ENCODE assay signal across 9 cellular contexts in the genomic region with DNA sequence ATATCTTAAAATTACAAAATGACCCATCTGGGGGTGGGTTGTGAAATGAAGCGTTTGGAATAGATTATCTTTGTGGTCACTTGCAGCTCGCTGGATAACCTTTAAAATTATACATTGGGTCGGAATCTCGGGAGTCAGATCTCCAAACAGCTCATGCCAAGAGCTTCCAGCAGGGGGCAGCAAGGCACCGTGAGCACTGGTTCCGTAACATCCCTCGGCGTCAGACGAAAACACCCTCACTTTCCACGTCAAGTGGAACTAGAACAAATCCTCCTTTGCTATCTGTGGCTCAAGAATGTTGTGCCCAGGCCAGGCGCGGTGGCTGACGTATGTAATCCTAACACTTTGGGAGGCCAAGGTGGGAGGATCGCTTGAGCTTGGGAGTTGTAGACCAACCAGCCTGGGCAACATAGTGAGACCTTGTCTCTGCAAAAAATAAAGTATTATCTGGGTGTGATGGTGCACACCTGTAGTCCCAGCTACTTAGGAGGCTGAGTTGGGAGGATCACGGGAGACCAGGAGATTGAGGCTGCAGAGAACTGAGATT. TPM values are rescaled to one million over a fixed set of nuclear protein-coding genes. Genes with fewer than 3 reads are reported as not detected.
DNase-seq lines count a peak whose midpoint lies in the region; ATAC-seq and TF ChIP-seq lines count a peak whose summit lies in the region.
"Had no signal": no experiment of that assay in that cellular context is flagged by ENCODE, and none has a peak within 500 bp of the region (broad histone marks: within the 10 kb centered on the region; RNA-seq: fewer than 3 reads in every experiment).

No MANE protein-coding gene starts in this region.

- peaks cover 3 to 9% (median 4%) of the 10 kb centered on the region in 4 donors for H3K4me1 Mint-ChIP-seq in CD4-positive, alpha-beta memory T cell
- peaks cover 5% of the 10 kb centered on the region for H3K4me1 Mint-ChIP-seq in central memory CD8-positive, alpha-beta T cell

- no peaks in the 10 kb centered on the region for H3K27me3 Mint-ChIP-seq in CD4-positive, alpha-beta memory T cell
- H3K27me3 Mint-ChIP-seq in central memory CD8-positive, alpha-beta T cell, result no peaks in the 10 kb centered on the region

- peak; percentile 67 for ATAC-seq in central memory CD8-positive, alpha-beta T cell (replicated peaks; ENCODE audit: extremely low read depth, poor library complexity, severe bottlenecking)
- ATAC-seq in left colon, result peak; percentile 92

- H3K4me1 ChIP-seq in CD4-positive, alpha-beta memory T cell (ENCODE audit: insufficient read depth, low read length), result peaks cover 5% of the 10 kb centered on the region
- no peaks in the 10 kb centered on the region for H3K4me1 ChIP-seq in HEK293 (ENCODE audit: control insufficient read depth, insufficient read depth, low read length)

- H3K9me3 ChIP-seq in CD4-positive, alpha-beta memory T cell (ENCODE audit: control insufficient read depth in 1 of 2, low read length in 2 of 2), result no peaks in the 10 kb centered on the region
- H3K9me3 ChIP-seq in HEK293 (ENCODE audit: control insufficient read depth, insufficient read depth, low read depth, low read length), result no peaks in the 10 kb centered on the region

- H3K27ac ChIP-seq in CD4-positive, alpha-beta memory T cell (ENCODE audit: low read depth, low read length), result no peak overlapping the region
- H3K27ac ChIP-seq in HEK293 (ENCODE audit: extremely low read depth, low read depth, low read length), result no peak overlapping the region

- H3K4me3 ChIP-seq in CD4-positive, alpha-beta memory T cell (ENCODE audit: low read length in 2 of 2), result no peak overlapping the region
- no peak overlapping the region for H3K4me3 ChIP-seq in HEK293 (ENCODE audit: low read depth, low read length)

- H3K36me3 Mint-ChIP-seq in CD4-positive, alpha-beta memory T cell, result no peaks in the 10 kb centered on the region
- H3K36me3 Mint-ChIP-seq in central memory CD8-positive, alpha-beta T cell (ENCODE audit: insufficient read depth), result no peaks in the 10 kb centered on the region
- H3K36me3 Mint-ChIP-seq: IgD-negative memory B cell had no signal

- POLR2A ChIA-PET in CD4-positive, alpha-beta memory T cell (lab: Charles Lee; ENCODE audit: partially characterized antibody), result interaction anchor here (2.5 kb wide), 1 partner anchor 140 kb away, joined by 20 read pairs; no protein-coding TSS in a partner anchor
- POLR2A ChIA-PET in HEK293 (lab: Yijun Ruan, JAX), result interaction anchor here (0.6 to 1.8 kb wide), 4 partner anchors 10 to 1319 kb away, joined by 3 to 5 read pairs (median 4); no protein-coding TSS in a partner anchor

- TF ChIP-seq CTCF in HEK293 (tag by site-specific recombination; IDR thresholded peaks at IDR 0.05), result peak; percentile 75

- intact Hi-C loops in CD4-positive, alpha-beta memory T cell (cut with micrococcal nuclease), result loop anchor here (1.0 to 10.0 kb wide), 5 partner anchors 140 to 824 kb away; no protein-coding TSS in a partner anchor
- intact Hi-C loops in left colon (cut with DNase I, micrococcal nuclease), result loop anchor here in 1 of 2 donors (2.0 kb wide), 1 partner anchor 139 kb away; no protein-coding TSS in a partner anchor

- H3K27me3 ChIP-seq in CD4-positive, alpha-beta memory T cell (ENCODE audit: insufficient read depth, low read length), result no peaks in the 10 kb centered on the region

- no peaks in the 10 kb centered on the region for H3K36me3 ChIP-seq in CD4-positive, alpha-beta memory T cell (ENCODE audit: insufficient read depth, low read length)
- H3K36me3 ChIP-seq in HEK293 (ENCODE audit: control insufficient read depth in 2 of 2, insufficient read depth in 1 of 2, low read length in 2 of 2), result peaks cover 0 to 32% of the 10 kb centered on the region in 2 experiments; a peak in 1 of 3 replicates

- peak; percentile 64 to 74 (median 69) for DNase-seq in CD4-positive, alpha-beta memory T cell
- DNase-seq in NCI-H446 (lab: John Stamatoyannopoulos, UW) (peak; percentile 76 to 89), left colon (peak; percentile 71 to 92), GF-D8 (lab: John Stamatoyannopoulos, UW) (no peak)
- DNase-seq in activated CD4-positive, alpha-beta T cell treated with anti-CD3 and anti-CD28 coated beads for 1 hour, result peak; percentile 66
- peak; percentile 56 to 76 for DNase-seq in central memory CD8-positive, alpha-beta T cell (ENCODE audit: low spot score in 2 of 2)
- DNase-seq in stimulated activated CD4-positive, alpha-beta T cell treated with anti-CD3 and anti-CD28 coated beads, Interleukin-1b, Interleukin-23, amount 100 ng/mL, for 48 hours, result peak; percentile 71

- CTCF ChIA-PET in CD4-positive, alpha-beta memory T cell (lab: Charles Lee; ENCODE audit: partially characterized antibody), result interaction anchor here (0.7 to 8.9 kb wide), 37 partner anchors 10 to 824 kb away, joined by 3 to 291 read pairs (median 4); no protein-coding TSS in a partner anchor
- CTCF ChIA-PET in HEK293 (lab: Yijun Ruan, JAX), result interaction anchor here (0.5 to 10.8 kb wide), 33 partner anchors 10 to 829 kb away, joined by 3 to 201 read pairs (median 3); partner anchors contain the start of gene ITGB5

- peak overlapping the region in 3 of 7 donors; percentile 32 to 66 (median 62) for H3K27ac Mint-ChIP-seq in CD4-positive, alpha-beta memory T cell
- H3K27ac Mint-ChIP-seq in central memory CD8-positive, alpha-beta T cell (ENCODE audit: low read depth), result peak overlapping the region; percentile 19
- H3K27ac Mint-ChIP-seq: IgD-negative memory B cell had no signal

- H3K9me3 Mint-ChIP-seq in CD4-positive, alpha-beta memory T cell, result no peaks in the 10 kb centered on the region
- no peaks in the 10 kb centered on the region for H3K9me3 Mint-ChIP-seq in central memory CD8-positive, alpha-beta T cell
- H3K9me3 Mint-ChIP-seq: IgD-negative memory B cell had no signal

- peak overlapping the region in 7 of 8 donors; percentile 44 to 84 (median 73) for H3K4me3 Mint-ChIP-seq in CD4-positive, alpha-beta memory T cell
- peak overlapping the region; percentile 46 for H3K4me3 Mint-ChIP-seq in central memory CD8-positive, alpha-beta T cell

TF ChIP-seq in HEK293, 187 proteins besides CTCF, POLR2A, EP300 and RAD21 (continues in another document):
- no peak for TF ChIP-seq ZNF791 (tag by site-specific recombination; IDR thresholded peaks at IDR 0.05)
- 0 out of 2 replicates have a peak, but pooled peaks have one; percentile 27 for TF ChIP-seq ZNF660 (tag by site-specific recombination; IDR thresholded peaks at IDR 0.05)
- no peak for TF ChIP-seq ZNF548 (tag by site-specific recombination; IDR thresholded peaks at IDR 0.05)
- TF ChIP-seq ZNF626 (tag by site-specific recombination; IDR thresholded peaks at IDR 0.05), result no peak
- peak; percentile 78 for TF ChIP-seq ZNF654 (tag by site-specific recombination; IDR thresholded peaks at IDR 0.05; ENCODE audit: low read depth)
- no peak for TF ChIP-seq ZNF558 (tag by site-specific recombination; IDR thresholded peaks at IDR 0.05)
- TF ChIP-seq ZNF280D (tag by site-specific recombination; IDR thresholded peaks at IDR 0.05), result no peak
- no peak for TF ChIP-seq KLF10 (tag by site-specific recombination; IDR thresholded peaks at IDR 0.05)
- TF ChIP-seq MZF1 (tag by site-specific recombination; IDR thresholded peaks at IDR 0.05; ENCODE audit: borderline replicate concordance), result no peak
- TF ChIP-seq MEIS1 (CRISPR knock-in tag; IDR thresholded peaks at IDR 0.05; ENCODE audit: borderline replicate concordance), result no peak
- TF ChIP-seq SCRT2 (tag by site-specific recombination; IDR thresholded peaks at IDR 0.05), result peak; percentile 48
- no peak for TF ChIP-seq ZNF223 (tag by site-specific recombination; IDR thresholded peaks at IDR 0.05)
- peak; percentile 89 for TF ChIP-seq ZNF600 (tag by site-specific recombination; IDR thresholded peaks at IDR 0.05)
- no peak for TF ChIP-seq ZNF274 (IDR thresholded peaks at IDR 0.05; ENCODE audit: low read length)
- TF ChIP-seq ZNF274 (tag by site-specific recombination; IDR thresholded peaks at IDR 0.05; ENCODE audit: borderline replicate concordance), result no peak
- TF ChIP-seq ZXDB (tag by site-specific recombination; IDR thresholded peaks at IDR 0.05), result no peak

RNA-seq across cellular contexts. Expression of gene UMPS, which starts 31.1 kb away (rescaled TPM):
- total RNA-seq in CD4-positive, alpha-beta memory T cell, result 10 to 100 TPM; 25.5 to 31.5 TPM
- 10 to 100 TPM; 18.4 to 33.2 TPM for polyA plus RNA-seq in CD4-positive, alpha-beta memory T cell
- total RNA-seq in left colon, result 10 to 100 TPM; 23.1 to 25.3 TPM
